Comparison of ENCODE assay signal across 11 cellular contexts in the genomic region with DNA sequence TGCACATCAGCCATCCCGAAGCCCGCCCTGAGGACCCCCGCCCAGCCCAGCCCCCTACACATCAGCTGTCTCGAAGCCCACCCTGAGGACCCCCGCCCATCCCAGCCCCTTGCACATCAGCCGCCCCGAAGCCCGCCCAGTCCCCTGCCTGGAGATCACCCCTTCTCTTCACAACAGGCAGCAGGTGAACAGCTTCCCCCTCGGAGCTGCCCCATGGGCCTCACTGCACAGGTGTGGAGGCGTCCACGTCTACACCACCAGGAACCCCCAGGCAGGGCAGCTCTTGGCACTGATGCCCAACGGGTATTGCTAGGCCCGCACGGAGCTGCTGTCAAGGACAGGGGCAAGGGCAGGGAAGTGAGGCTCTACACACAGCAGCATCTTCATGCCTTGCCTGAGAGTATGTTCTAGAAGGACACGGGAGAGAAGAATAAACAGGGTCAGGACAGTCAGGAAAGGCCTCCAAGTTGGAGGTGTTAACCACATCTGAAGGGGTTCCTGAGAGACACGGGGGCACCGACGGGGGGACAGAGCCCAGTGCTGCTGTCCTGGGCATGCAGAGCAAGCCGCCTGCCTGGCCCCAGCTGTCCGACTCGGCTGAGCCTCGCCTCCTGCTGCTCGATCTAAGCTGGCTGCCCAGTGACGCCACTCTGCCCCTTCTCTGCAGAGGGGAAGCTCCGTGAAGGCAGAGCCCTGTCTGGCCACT.
DNase-seq lines count a peak whose midpoint lies in the region; ATAC-seq and TF ChIP-seq lines count a peak whose summit lies in the region.
"Had no signal": no experiment of that assay in that cellular context is flagged by ENCODE, and none has a peak within 500 bp of the region (broad histone marks: within the 10 kb centered on the region; RNA-seq: fewer than 3 reads in every experiment).

No MANE protein-coding gene starts in this region.

- H3K36me3 Mint-ChIP-seq in T-helper 2 cell treated with Interferon-gamma antibody and Interleukin-4, amounts not matched to agents 5 μg/mL and 100 μg/mL, for 36 hours (ENCODE audit: low read depth), result peaks cover 29% of the 10 kb centered on the region
- peaks cover 8% of the 10 kb centered on the region for H3K36me3 Mint-ChIP-seq in T-cell

- H3K27ac ChIP-seq in foreskin keratinocyte, result no peak overlapping the region
- H3K27ac ChIP-seq: KMS-11 had no signal

- H3K27me3 Mint-ChIP-seq in T-helper 2 cell treated with Interferon-gamma antibody and Interleukin-4, amounts not matched to agents 5 μg/mL and 100 μg/mL, for 36 hours (ENCODE audit: low read depth), result no peaks in the 10 kb centered on the region
- H3K27me3 Mint-ChIP-seq in T-cell, result no peaks in the 10 kb centered on the region

- H3K4me1 Mint-ChIP-seq in T-helper 2 cell treated with Interferon-gamma antibody and Interleukin-4, amounts not matched to agents 5 μg/mL and 100 μg/mL, for 36 hours (ENCODE audit: low read depth), result peaks cover 76% of the 10 kb centered on the region
- peaks cover 90 to 95% (median 94%) of the 10 kb centered on the region in 3 donors for H3K4me1 Mint-ChIP-seq in T-cell

- peak overlapping the region; percentile 42 for H3K4me3 Mint-ChIP-seq in T-helper 2 cell treated with Interferon-gamma antibody and Interleukin-4, amounts not matched to agents 5 μg/mL and 100 μg/mL, for 36 hours
- H3K4me3 Mint-ChIP-seq in T-cell, result peak overlapping the region in 2 of 3 donors; percentile 6 to 95

- peak overlapping the region; percentile 19 for H3K27ac Mint-ChIP-seq in T-helper 2 cell treated with Interferon-gamma antibody and Interleukin-4, amounts not matched to agents 5 μg/mL and 100 μg/mL, for 36 hours
- H3K27ac Mint-ChIP-seq in T-cell, result peak overlapping the region; percentile 80 to 99

- ATAC-seq in T-cell (replicated peaks in 1 of 4) (no peak), sciatic nerve (peak; percentile 40), foreskin keratinocyte (no peak), HG02840 (IDR thresholded peaks at IDR 0.05; ENCODE audit: low FRiP score, unreplicated experiment) (no peak)
- ATAC-seq: PC-3 had no signal

- no peaks in the 10 kb centered on the region for H3K9me3 Mint-ChIP-seq in T-helper 2 cell treated with Interferon-gamma antibody and Interleukin-4, amounts not matched to agents 5 μg/mL and 100 μg/mL, for 36 hours
- H3K9me3 Mint-ChIP-seq in T-cell, result no peaks in the 10 kb centered on the region

- CTCF ChIA-PET in T-cell (lab: Charles Lee), result interaction anchor here in 1 of 2 donors (0.6 to 1.1 kb wide), 2 partner anchors 11 to 66 kb away, joined by 3 to 4 read pairs; no protein-coding TSS in a partner anchor

- intact Hi-C loops in head of caudate nucleus (cut with DNase I) (no loop called here), sciatic nerve (cut with DNase I) (no loop called here)

- no peak for TF ChIP-seq CTCF in foreskin keratinocyte (conservative IDR thresholded peaks at IDR 0.05)

- no peaks in the 10 kb centered on the region for H3K4me1 ChIP-seq in foreskin keratinocyte

- no peak for DNase-seq in T-helper 2 cell treated with Interferon-gamma antibody and Interleukin-4, amounts not matched to agents 5 μg/mL and 100 μg/mL, for 36 hours (ENCODE audit: low spot score)
- DNase-seq in T-helper 2 cell (no peak), T-cell (no peak), head of caudate nucleus (peak in 22 of 42 donors; percentile 4 to 60 (median 17)), sciatic nerve (ENCODE audit: low spot score) (no peak), foreskin keratinocyte (no peak), Ammon's horn (ENCODE audit: low spot score) (no peak)
- DNase-seq: NCI-H2081 treated with DMSO at 0.1 percent for 48 hours, PC-3 had no signal

- H3K27me3 ChIP-seq in foreskin keratinocyte, result no peaks in the 10 kb centered on the region

- POLR2A ChIA-PET in T-cell (lab: Charles Lee), result no interaction called here

Comparison
In these comparisons a context has a peak if more than half of its experiments do, and no peak if none do; other contexts are left out.
1. DNase-seq: peak in head of caudate nucleus (22 of 42); none in T-helper 2 cell treated with Interferon-gamma antibody and Interleukin-4, amounts not matched to agents 5 μg/mL and 100 μg/mL, for 36 hours (single experiment), T-helper 2 cell (0 of 5), T-cell (0 of 34), sciatic nerve (single experiment), foreskin keratinocyte (0 of 2) and Ammon's horn (single experiment).